In the genomic region with DNA sequence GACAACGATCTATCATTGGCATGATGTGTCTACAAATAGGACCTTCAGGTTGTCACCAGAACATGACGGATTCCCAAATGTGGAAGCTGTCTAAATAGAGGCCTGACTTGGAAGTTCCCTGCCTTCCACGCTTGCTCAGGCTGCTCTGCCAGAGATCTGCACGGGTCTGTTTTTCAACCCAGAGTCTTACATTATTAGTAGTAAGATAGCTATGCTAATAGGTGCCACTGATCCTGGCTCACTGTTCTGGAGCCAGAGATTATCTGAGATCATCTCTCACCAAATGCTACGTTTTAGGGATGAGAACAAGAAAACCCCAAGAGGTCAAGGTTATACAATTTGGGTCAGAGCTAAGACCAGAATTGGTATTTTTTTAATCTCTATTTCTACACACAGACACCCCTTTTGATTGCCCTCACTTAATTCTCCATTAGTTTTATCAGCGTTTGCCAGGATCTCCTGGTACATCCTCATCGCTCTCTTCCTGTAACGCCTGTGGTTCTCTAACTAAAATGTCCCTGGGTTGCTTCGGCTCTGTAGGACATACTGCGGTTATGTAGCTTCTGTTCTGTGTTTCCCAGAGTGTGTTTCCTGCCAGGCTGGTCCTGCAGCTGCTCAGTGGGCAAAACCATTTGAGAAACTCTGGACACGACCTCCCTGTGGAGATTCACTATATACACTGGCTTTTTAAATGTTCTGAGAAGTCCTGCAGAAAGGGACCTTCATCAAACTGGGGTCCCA, we compare ENCODE assay signal across 1 cellular context.
A peak's percentile ranks its signal among the peaks of the same experiment; 100 is the strongest.
TF ChIP-seq lines count a peak whose summit lies in the region.

No MANE protein-coding gene starts in this region.

TF ChIP-seq in SK-N-SH, 30 proteins besides CTCF, POLR2A, EP300 and RAD21 (continued from another document):
- TF ChIP-seq, protein P1, sequence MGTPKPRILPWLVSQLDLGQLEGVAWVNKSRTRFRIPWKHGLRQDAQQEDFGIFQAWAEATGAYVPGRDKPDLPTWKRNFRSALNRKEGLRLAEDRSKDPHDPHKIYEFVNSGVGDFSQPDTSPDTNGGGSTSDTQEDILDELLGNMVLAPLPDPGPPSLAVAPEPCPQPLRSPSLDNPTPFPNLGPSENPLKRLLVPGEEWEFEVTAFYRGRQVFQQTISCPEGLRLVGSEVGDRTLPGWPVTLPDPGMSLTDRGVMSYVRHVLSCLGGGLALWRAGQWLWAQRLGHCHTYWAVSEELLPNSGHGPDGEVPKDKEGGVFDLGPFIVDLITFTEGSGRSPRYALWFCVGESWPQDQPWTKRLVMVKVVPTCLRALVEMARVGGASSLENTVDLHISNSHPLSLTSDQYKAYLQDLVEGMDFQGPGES (IDR thresholded peaks at IDR 0.05; ENCODE audit: low read depth, low read length) = no peak
- TF ChIP-seq, protein P2, sequence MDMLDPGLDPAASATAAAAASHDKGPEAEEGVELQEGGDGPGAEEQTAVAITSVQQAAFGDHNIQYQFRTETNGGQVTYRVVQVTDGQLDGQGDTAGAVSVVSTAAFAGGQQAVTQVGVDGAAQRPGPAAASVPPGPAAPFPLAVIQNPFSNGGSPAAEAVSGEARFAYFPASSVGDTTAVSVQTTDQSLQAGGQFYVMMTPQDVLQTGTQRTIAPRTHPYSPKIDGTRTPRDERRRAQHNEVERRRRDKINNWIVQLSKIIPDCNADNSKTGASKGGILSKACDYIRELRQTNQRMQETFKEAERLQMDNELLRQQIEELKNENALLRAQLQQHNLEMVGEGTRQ (IDR thresholded peaks at IDR 0.05; ENCODE audit: borderline replicate concordance, low read depth, low read length) = no peak
- TF ChIP-seq TCF12 (IDR thresholded peaks at IDR 0.05) (0 out of 2 replicates have a peak, but pooled peaks have one; percentile 2), MEF2A (IDR thresholded peaks at IDR 0.05; ENCODE audit: borderline replicate concordance, low read depth) (no peak), TAF1 (IDR thresholded peaks at IDR 0.05; ENCODE audit: borderline replicate concordance, low read depth, low read length) (no peak), MXI1 (IDR thresholded peaks at IDR 0.05; ENCODE audit: low read depth, low read length) (peak; percentile 67; the same call in 1 of the 2 replicates)
TF ChIP-seq in SK-N-SH: peak in this region for 5.
